In the genomic region with DNA sequence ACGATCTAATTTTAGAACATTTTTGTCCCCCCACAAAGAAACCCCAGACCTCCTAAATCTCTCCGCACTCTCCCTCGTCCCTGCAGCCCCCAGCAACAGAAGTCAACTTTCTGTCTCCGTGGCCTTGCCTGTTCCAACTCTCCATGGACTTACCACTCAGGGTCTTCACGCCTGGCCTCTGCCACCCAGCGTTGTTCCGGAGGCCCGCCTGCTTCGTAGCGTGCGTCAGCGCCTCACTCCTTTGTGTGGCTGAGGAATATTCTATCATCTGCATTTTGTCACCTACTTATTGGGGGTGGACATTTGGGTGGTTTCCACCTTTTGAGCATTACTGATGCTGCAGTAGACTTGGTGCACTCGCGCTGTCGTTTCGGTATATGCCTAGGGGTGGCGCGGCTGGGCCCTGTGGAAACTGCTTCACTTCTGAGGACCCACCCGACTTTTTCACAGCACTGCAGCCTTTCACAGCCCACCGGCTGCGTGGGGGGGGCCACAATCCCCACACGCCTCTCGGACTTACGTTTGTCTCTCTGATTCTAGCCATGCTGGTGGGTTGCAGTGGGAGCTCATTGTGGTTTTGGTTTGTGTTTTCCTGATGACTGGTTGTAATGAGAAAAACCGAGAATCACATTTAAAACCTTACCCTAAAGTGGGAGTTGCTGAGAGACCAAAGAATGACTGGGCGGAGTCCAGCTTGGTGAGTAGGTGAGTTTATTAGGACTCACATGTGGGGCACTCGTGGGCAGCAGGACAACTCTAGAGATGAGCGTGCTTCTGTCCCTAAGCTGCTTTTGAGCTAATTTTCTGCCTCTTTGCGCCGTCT, we compare ENCODE assay signal across 8 cellular contexts. TPM values are rescaled to one million over a fixed set of nuclear protein-coding genes. Genes with fewer than 3 reads are reported as not detected.
DNase-seq lines count a peak whose midpoint lies in the region; ATAC-seq lines count a peak whose summit lies in the region.

No MANE protein-coding gene starts in this region.

- H3K27ac Mint-ChIP-seq in activated naive CD8-positive, alpha-beta T cell treated with anti-CD3 and anti-CD28 coated beads for 36 hours: peak overlapping the region; percentile 26
- H3K27ac Mint-ChIP-seq in stimulated activated effector memory CD8-positive, alpha-beta T cell treated with anti-CD3 and anti-CD28 coated beads, Interleukin-12 subunit alpha, Interleukin-12 subunit beta, amount 100 ng/mL, for 72 hours: peak overlapping the region; percentile 89

- H3K27me3 Mint-ChIP-seq in activated naive CD8-positive, alpha-beta T cell treated with anti-CD3 and anti-CD28 coated beads for 36 hours: no peaks in the 10 kb centered on the region

- DNase-seq in activated CD4-positive, CD25-positive, alpha-beta regulatory T cell treated with anti-CD3 and anti-CD28 coated beads, Interleukin-2, amount 50 U/mL, for 72 hours: no peak
- peak; percentile 35 for DNase-seq in activated naive CD8-positive, alpha-beta T cell treated with anti-CD3 and anti-CD28 coated beads for 36 hours
- DNase-seq in stimulated activated effector memory CD8-positive, alpha-beta T cell treated with anti-CD3 and anti-CD28 coated beads, Interleukin-12 subunit alpha, Interleukin-12 subunit beta, amount 100 ng/mL, for 72 hours (ENCODE audit: low spot score in 2 of 2): peak; percentile 60 to 91
- DNase-seq in globus pallidus (ENCODE audit: low spot score) (no peak), inferior parietal cortex (ENCODE audit: extremely low spot score) (no peak), MV-4-11 (lab: John Stamatoyannopoulos, UW) (no peak)

- H3K9me3 Mint-ChIP-seq in activated naive CD8-positive, alpha-beta T cell treated with anti-CD3 and anti-CD28 coated beads for 36 hours: no peaks in the 10 kb centered on the region
- H3K9me3 Mint-ChIP-seq in stimulated activated effector memory CD8-positive, alpha-beta T cell treated with anti-CD3 and anti-CD28 coated beads, Interleukin-12 subunit alpha, Interleukin-12 subunit beta, amount 100 ng/mL, for 72 hours: no peaks in the 10 kb centered on the region

- peaks cover 8% of the 10 kb centered on the region for H3K36me3 Mint-ChIP-seq in activated naive CD8-positive, alpha-beta T cell treated with anti-CD3 and anti-CD28 coated beads for 36 hours
- peaks cover 21% of the 10 kb centered on the region for H3K36me3 Mint-ChIP-seq in stimulated activated effector memory CD8-positive, alpha-beta T cell treated with anti-CD3 and anti-CD28 coated beads, Interleukin-12 subunit alpha, Interleukin-12 subunit beta, amount 100 ng/mL, for 72 hours

- peaks cover 29% of the 10 kb centered on the region for H3K4me1 Mint-ChIP-seq in activated naive CD8-positive, alpha-beta T cell treated with anti-CD3 and anti-CD28 coated beads for 36 hours
- H3K4me1 Mint-ChIP-seq in stimulated activated effector memory CD8-positive, alpha-beta T cell treated with anti-CD3 and anti-CD28 coated beads, Interleukin-12 subunit alpha, Interleukin-12 subunit beta, amount 100 ng/mL, for 72 hours: peaks cover 29% of the 10 kb centered on the region

- H3K4me3 Mint-ChIP-seq in activated naive CD8-positive, alpha-beta T cell treated with anti-CD3 and anti-CD28 coated beads for 36 hours: peak overlapping the region; percentile 22
- peak overlapping the region; percentile 77 for H3K4me3 Mint-ChIP-seq in stimulated activated effector memory CD8-positive, alpha-beta T cell treated with anti-CD3 and anti-CD28 coated beads, Interleukin-12 subunit alpha, Interleukin-12 subunit beta, amount 100 ng/mL, for 72 hours

- ATAC-seq in activated CD4-positive, CD25-positive, alpha-beta regulatory T cell treated with anti-CD3 and anti-CD28 coated beads, Interleukin-2, amount 50 U/mL, for 24 hours: peak; percentile 34 to 68
- ATAC-seq in HG03432 (IDR thresholded peaks at IDR 0.05; ENCODE audit: unreplicated experiment): peak; percentile 65
- peak; percentile 87 for ATAC-seq in stimulated activated effector memory CD8-positive, alpha-beta T cell treated with anti-CD3 and anti-CD28 coated beads, Interleukin-12 subunit alpha, Interleukin-12 subunit beta, amount 100 ng/mL, for 72 hours

RNA-seq across cellular contexts. Expression of a gene that starts 1.4 kb away (rescaled TPM):
- 10 to 100 TPM; 11.2 to 14.5 TPM for total RNA-seq in activated naive CD8-positive, alpha-beta T cell treated with anti-CD3 and anti-CD28 coated beads for 36 hours

RNA-seq across cellular contexts. Expression of a gene that starts 11.6 kb away (rescaled TPM):
- 10 to 100 TPM; 30.0 to 30.2 TPM for total RNA-seq in activated naive CD8-positive, alpha-beta T cell treated with anti-CD3 and anti-CD28 coated beads for 36 hours

RNA-seq across cellular contexts. Expression of a gene that starts 25.3 kb away (rescaled TPM):
- 100 to 1,000 TPM; 230 to 241 TPM for total RNA-seq in activated naive CD8-positive, alpha-beta T cell treated with anti-CD3 and anti-CD28 coated beads for 36 hours

Comparison
In these comparisons a context has a peak if more than half of its experiments do, and no peak if none do; other contexts are left out.
1. DNase-seq: peak in activated naive CD8-positive, alpha-beta T cell treated with anti-CD3 and anti-CD28 coated beads for 36 hours (single experiment) and stimulated activated effector memory CD8-positive, alpha-beta T cell treated with anti-CD3 and anti-CD28 coated beads, Interleukin-12 subunit alpha, Interleukin-12 subunit beta, amount 100 ng/mL, for 72 hours (2 of 2); none in activated CD4-positive, CD25-positive, alpha-beta regulatory T cell treated with anti-CD3 and anti-CD28 coated beads, Interleukin-2, amount 50 U/mL, for 72 hours (single experiment), globus pallidus (single experiment), inferior parietal cortex (single experiment) and MV-4-11 (single experiment).
2. Peak in every context shown above with its lines, with median percentiles within 50 percentile points of each other: ATAC-seq.